Comparison of ENCODE assay signal across 9 cellular contexts in genomic region chr5:152532714-152533113, GRCh38.
DNase-seq lines count a peak whose midpoint lies in the region; ATAC-seq and TF ChIP-seq lines count a peak whose summit lies in the region.
"Had no signal": no experiment of that assay in that cellular context is flagged by ENCODE, and none has a peak within 500 bp of the region (broad histone marks: within the 10 kb centered on the region; RNA-seq: fewer than 3 reads in every experiment).

No MANE protein-coding gene starts in this region.

- H3F3A ChIP-seq in SU-DHL-6 (ENCODE audit: insufficient read depth), result no peaks in the 10 kb centered on the region

- WGBS in testis, 2 donors, result 36 to 61% methylated on average over 2 of the region's 2 CpGs

- H3K4me1 ChIP-seq in left ventricle myocardium inferior, result peaks cover 10% of the 10 kb centered on the region
- no peaks in the 10 kb centered on the region for H3K4me1 ChIP-seq in testis

- no peaks in the 10 kb centered on the region for H3K36me3 Mint-ChIP-seq in activated CD4-positive, alpha-beta T cell treated with anti-CD3 and anti-CD28 coated beads, Interleukin-2, amount 10 ng/mL, durations not matched to agents 7 days and 5 days (ENCODE audit: low read depth)
- H3K36me3 Mint-ChIP-seq: activated naive CD4-positive, alpha-beta T cell treated with anti-CD3 and anti-CD28 coated beads, Interleukin-2, amount 50 U/mL, for 24 hours had no signal

- no peaks in the 10 kb centered on the region for H4K20me1 ChIP-seq in SU-DHL-6 (ENCODE audit: low read depth, low read length)

- no peaks in the 10 kb centered on the region for H3K79me2 ChIP-seq in SU-DHL-6 (ENCODE audit: insufficient read depth, low read length)

- no peaks in the 10 kb centered on the region for H3K9me3 Mint-ChIP-seq in activated CD4-positive, alpha-beta T cell treated with anti-CD3 and anti-CD28 coated beads, Interleukin-2, amount 10 ng/mL, durations not matched to agents 7 days and 5 days
- H3K9me3 Mint-ChIP-seq: activated naive CD4-positive, alpha-beta T cell treated with anti-CD3 and anti-CD28 coated beads, Interleukin-2, amount 50 U/mL, for 24 hours had no signal

- peaks cover 8% of the 10 kb centered on the region for H3K4me1 Mint-ChIP-seq in activated CD4-positive, alpha-beta T cell treated with anti-CD3 and anti-CD28 coated beads, Interleukin-2, amount 10 ng/mL, durations not matched to agents 7 days and 5 days

- no peak overlapping the region for H3K27ac Mint-ChIP-seq in activated CD4-positive, alpha-beta T cell treated with anti-CD3 and anti-CD28 coated beads, Interleukin-2, amount 10 ng/mL, durations not matched to agents 7 days and 5 days
- H3K27ac Mint-ChIP-seq: activated naive CD4-positive, alpha-beta T cell treated with anti-CD3 and anti-CD28 coated beads, Interleukin-2, amount 50 U/mL, for 24 hours had no signal

- CTCF ChIA-PET in activated CD4-positive, alpha-beta T cell treated with anti-CD3 and anti-CD28 coated beads, Interleukin-2, amount 10 ng/mL, durations not matched to agents 7 days and 5 days (lab: Charles Lee), result interaction anchor here (1.4 to 1.6 kb wide), 2 partner anchors 1432 to 1540 kb away, joined by 3 to 6 read pairs; no protein-coding TSS in a partner anchor

- no peak overlapping the region for H3K4me3 ChIP-seq in SU-DHL-6 (ENCODE audit: insufficient read depth, low read length, poor library complexity, severe bottlenecking)
- H3K4me3 ChIP-seq in left ventricle myocardium inferior, result no peak overlapping the region
- no peak overlapping the region for H3K4me3 ChIP-seq in testis

- H3K27me3 ChIP-seq in SU-DHL-6 (ENCODE audit: low read length) (no peaks in the 10 kb centered on the region), left ventricle myocardium inferior (ENCODE audit: low read depth) (no peaks in the 10 kb centered on the region), testis (no peaks in the 10 kb centered on the region)

- POLR2A ChIA-PET in activated CD4-positive, alpha-beta T cell treated with anti-CD3 and anti-CD28 coated beads, Interleukin-2, amount 10 ng/mL, durations not matched to agents 7 days and 5 days (lab: Charles Lee), result no interaction called here

- H3K9ac ChIP-seq in SU-DHL-6 (ENCODE audit: low read length), result no peak overlapping the region

- H3K9me3 ChIP-seq in SU-DHL-6 (ENCODE audit: insufficient read depth, low read length) (no peaks in the 10 kb centered on the region), left ventricle myocardium inferior (replicated peaks) (no peaks in the 10 kb centered on the region), testis (no peaks in the 10 kb centered on the region)

- H3K27ac ChIP-seq in SU-DHL-6 (ENCODE audit: low read depth, low read length) (no peak overlapping the region), left ventricle myocardium inferior (replicated peaks) (no peak overlapping the region), testis (no peak overlapping the region)

- H3K4me3 Mint-ChIP-seq in activated CD4-positive, alpha-beta T cell treated with anti-CD3 and anti-CD28 coated beads, Interleukin-2, amount 10 ng/mL, durations not matched to agents 7 days and 5 days, result no peak overlapping the region
- H3K4me3 Mint-ChIP-seq: activated naive CD4-positive, alpha-beta T cell treated with anti-CD3 and anti-CD28 coated beads, Interleukin-2, amount 50 U/mL, for 24 hours had no signal

- H3K4me2 ChIP-seq in SU-DHL-6 (ENCODE audit: low read depth, low read length, poor library complexity, severe bottlenecking), result no peak overlapping the region

- TF ChIP-seq POLR2A in testis (IDR thresholded peaks at IDR 0.05) (no peak), GM18505 (IDR thresholded peaks at IDR 0.05; ENCODE audit: borderline replicate concordance, extremely low read depth, insufficient read depth, insufficient read length) (no peak)

- no peaks in the 10 kb centered on the region for H3K9me2 ChIP-seq in SU-DHL-6 (replicated peaks; ENCODE audit: insufficient read depth, low read length)

- H3K27me3 Mint-ChIP-seq in activated CD4-positive, alpha-beta T cell treated with anti-CD3 and anti-CD28 coated beads, Interleukin-2, amount 10 ng/mL, durations not matched to agents 7 days and 5 days, result peaks cover 10% of the 10 kb centered on the region

- intact Hi-C loops in left ventricle myocardium inferior (cut with micrococcal nuclease), result loop anchor here (2.0 kb wide), 1 partner anchor 1432 kb away; no protein-coding TSS in a partner anchor
- intact Hi-C loops in testis (cut with DNase I; ENCODE audit: low total_unique reads), result loop anchor here (10.0 kb wide), 1 partner anchor 1432 kb away; no protein-coding TSS in a partner anchor

- TF ChIP-seq CTCF in SU-DHL-6 (IDR thresholded peaks at IDR 0.05; ENCODE audit: insufficient read depth, low read length, poor library complexity, severe bottlenecking) (peak; percentile 24), left ventricle myocardium inferior (IDR thresholded peaks at IDR 0.05; ENCODE audit: borderline replicate concordance) (peak; percentile 54), testis (IDR thresholded peaks at IDR 0.05) (peak in 2 of 3 experiments; percentile 28 to 37)

- no peak overlapping the region for H2AFZ ChIP-seq in SU-DHL-6 (ENCODE audit: low read depth, low read length, severe bottlenecking)

- ATAC-seq in HG03460 (IDR thresholded peaks at IDR 0.05; ENCODE audit: unreplicated experiment) (no peak), GM18505 (IDR thresholded peaks at IDR 0.05; ENCODE audit: unreplicated experiment) (no peak)

- H3K36me3 ChIP-seq in SU-DHL-6 (ENCODE audit: low read length) (no peaks in the 10 kb centered on the region), left ventricle myocardium inferior (no peaks in the 10 kb centered on the region), testis (ENCODE audit: low read depth, missing control alignments) (no peaks in the 10 kb centered on the region)

- peak; percentile 36 for DNase-seq in activated CD4-positive, alpha-beta T cell treated with anti-CD3 and anti-CD28 coated beads, Interleukin-2, amount 10 ng/mL, durations not matched to agents 7 days and 5 days
- DNase-seq in activated CD4-positive, alpha-beta T cell treated with anti-CD3 and anti-CD28 coated beads for 48 hours, result no peak
- DNase-seq in MV-4-11 (lab: John Stamatoyannopoulos, UW) (peak; percentile 11), left ventricle myocardium inferior (no peak), testis (no peak)

Comparison
In these comparisons a context has a peak if more than half of its experiments do, and no peak if none do; other contexts are left out.
1. DNase-seq: peak in activated CD4-positive, alpha-beta T cell treated with anti-CD3 and anti-CD28 coated beads, Interleukin-2, amount 10 ng/mL, durations not matched to agents 7 days and 5 days (single experiment) and MV-4-11 (single experiment); none in activated CD4-positive, alpha-beta T cell treated with anti-CD3 and anti-CD28 coated beads for 48 hours (single experiment), left ventricle myocardium inferior (single experiment) and testis (single experiment).
2. Peak in every context shown above with its lines, with median percentiles within 50 percentile points of each other: CTCF ChIP-seq.